In the genomic region with DNA sequence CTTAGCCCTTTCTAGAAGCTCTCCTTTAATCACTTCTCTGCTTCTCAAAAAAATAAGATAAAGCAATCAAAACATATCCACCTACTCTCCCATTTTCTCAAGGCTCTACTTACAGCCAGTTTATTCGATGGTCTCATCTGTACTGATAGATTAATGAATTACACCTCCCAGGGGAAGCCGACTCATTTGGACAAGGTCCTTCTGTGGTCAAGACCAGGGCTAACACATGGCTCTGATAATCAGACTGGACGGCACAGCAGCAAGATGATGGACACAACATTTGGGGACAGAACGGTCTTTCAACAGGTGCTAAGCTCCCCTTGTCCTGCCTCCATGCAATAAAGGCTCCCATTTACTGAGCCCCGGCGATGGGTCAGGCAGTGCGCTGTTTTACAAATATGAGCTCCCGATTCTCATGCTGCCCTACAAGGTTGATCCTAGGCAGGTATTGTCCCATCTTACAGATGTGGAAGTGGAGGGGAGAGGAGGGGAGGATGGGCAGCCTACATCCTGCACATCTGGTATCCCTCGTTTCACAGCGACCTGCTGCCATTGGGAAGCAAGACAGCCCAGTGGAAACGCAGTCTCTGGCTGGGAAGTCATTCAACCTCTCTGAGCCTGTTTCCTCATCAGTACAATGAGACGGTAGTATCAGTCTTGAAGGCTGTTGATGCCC, we compare ENCODE assay signal across 1 cellular context.
TF ChIP-seq lines count a peak whose summit lies in the region.

No MANE protein-coding gene starts in this region.

TF ChIP-seq in H1, 55 proteins besides CTCF, POLR2A, EP300 and RAD21:
- TF ChIP-seq ASH2L (IDR thresholded peaks at IDR 0.05; ENCODE audit: low read length) (no peak), MAFK (IDR thresholded peaks at IDR 0.05; ENCODE audit: low read depth, low read length) (no peak), KDM4A (IDR thresholded peaks at IDR 0.05; ENCODE audit: low read depth, low read length, severe bottlenecking) (no peak), SP2 (IDR thresholded peaks at IDR 0.05; ENCODE audit: low read length) (no peak), EZH2 (IDR thresholded peaks at IDR 0.05; ENCODE audit: low read depth, low read length, severe bottlenecking) (no peak), SAP30 (IDR thresholded peaks at IDR 0.05; ENCODE audit: insufficient read depth, insufficient replicate concordance, low read length) (no peak), CTBP2 (IDR thresholded peaks at IDR 0.05; ENCODE audit: borderline replicate concordance, insufficient read depth, insufficient read length, low read length) (no peak), JUND (IDR thresholded peaks at IDR 0.05; ENCODE audit: low read length) (no peak), GTF2F1 (IDR thresholded peaks at IDR 0.05; ENCODE audit: borderline replicate concordance, low read depth, low read length) (no peak), CEBPB (IDR thresholded peaks at IDR 0.05; ENCODE audit: low read depth, low read length) (no peak), E2F6 (IDR thresholded peaks at IDR 0.05) (no peak), TBP (IDR thresholded peaks at IDR 0.05; ENCODE audit: low read depth, low read length) (no peak), GABPA (IDR thresholded peaks at IDR 0.05; ENCODE audit: borderline replicate concordance, insufficient read depth, low read length) (no peak), CHD1 (IDR thresholded peaks at IDR 0.05; ENCODE audit: low read depth, low read length) (no peak), SIRT6 (IDR thresholded peaks at IDR 0.05; ENCODE audit: low read length) (no peak), SP1 (IDR thresholded peaks at IDR 0.05; ENCODE audit: low read depth, low read length) (no peak), BACH1 (IDR thresholded peaks at IDR 0.05; ENCODE audit: low read length) (no peak), TEAD4 (IDR thresholded peaks at IDR 0.05; ENCODE audit: low read depth, low read length) (no peak)
- TF ChIP-seq, protein P1, sequence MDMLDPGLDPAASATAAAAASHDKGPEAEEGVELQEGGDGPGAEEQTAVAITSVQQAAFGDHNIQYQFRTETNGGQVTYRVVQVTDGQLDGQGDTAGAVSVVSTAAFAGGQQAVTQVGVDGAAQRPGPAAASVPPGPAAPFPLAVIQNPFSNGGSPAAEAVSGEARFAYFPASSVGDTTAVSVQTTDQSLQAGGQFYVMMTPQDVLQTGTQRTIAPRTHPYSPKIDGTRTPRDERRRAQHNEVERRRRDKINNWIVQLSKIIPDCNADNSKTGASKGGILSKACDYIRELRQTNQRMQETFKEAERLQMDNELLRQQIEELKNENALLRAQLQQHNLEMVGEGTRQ (IDR thresholded peaks at IDR 0.05; ENCODE audit: low read length) = no peak
TF ChIP-seq in H1: peak in this region for 0.
